Comparison of ENCODE assay signal across 1 cellular context in the genomic region with DNA sequence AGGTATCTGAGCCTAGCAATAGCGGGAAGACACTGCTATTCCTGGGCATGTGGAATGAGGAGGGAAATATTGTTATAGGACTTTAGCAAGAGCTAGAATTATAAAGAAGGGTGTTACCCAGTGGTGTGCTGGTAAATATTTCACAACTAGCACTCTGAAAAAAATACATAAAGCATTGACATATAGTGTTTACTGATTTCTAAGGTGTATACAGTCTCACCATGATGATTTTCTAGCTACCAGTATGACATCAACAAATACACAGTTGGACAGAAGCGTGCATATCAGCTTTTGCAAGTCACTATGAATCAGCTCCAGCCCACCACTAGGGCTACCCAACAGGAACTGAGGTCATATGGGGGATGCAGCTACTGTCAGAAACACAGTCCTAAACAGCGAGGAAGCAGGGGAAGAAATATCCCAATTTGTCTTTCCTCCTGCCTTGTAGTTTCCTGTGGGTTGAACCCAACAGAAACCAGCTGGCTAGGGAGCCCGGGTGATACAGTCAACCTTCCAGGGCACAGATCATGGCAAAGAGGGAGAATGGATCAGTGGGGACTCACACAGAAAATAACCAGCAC.
A peak's percentile ranks its signal among the peaks of the same experiment; 100 is the strongest.
TF ChIP-seq lines count a peak whose summit lies in the region.

No MANE protein-coding gene starts in this region.

TF ChIP-seq in K562, 482 proteins besides CTCF, POLR2A, EP300 and RAD21 (continued from another document and continues in another):
- peak; percentile 61 for TF ChIP-seq EGR1 (conservative IDR thresholded peaks at IDR 0.05)
- peak; percentile 74; the same call in 1 of the 2 replicates for TF ChIP-seq ZNF766 (CRISPR knock-in tag; conservative IDR thresholded peaks at IDR 0.05)
- TF ChIP-seq THRAP3 (IDR thresholded peaks at IDR 0.05; ENCODE audit: borderline replicate concordance): no peak
- TF ChIP-seq JUND (IDR thresholded peaks at IDR 0.05; ENCODE audit: borderline replicate concordance, low read depth, low read length): peak; percentile 91
- peak; percentile 92 for TF ChIP-seq JUND (tag; IDR thresholded peaks at IDR 0.05; ENCODE audit: borderline replicate concordance, low read depth, low read length)
- no peak for TF ChIP-seq HOXB6 (CRISPR knock-in tag; IDR thresholded peaks at IDR 0.05; ENCODE audit: borderline replicate concordance)
- peak; percentile 61 for TF ChIP-seq LEF1 (IDR thresholded peaks at IDR 0.05)
- TF ChIP-seq ZKSCAN8 (CRISPR knock-in tag; IDR thresholded peaks at IDR 0.05): peak; percentile 51; the same call in 1 of the 2 replicates
- peak; percentile 98 for TF ChIP-seq NFE2 (IDR thresholded peaks at IDR 0.05; ENCODE audit: low read depth)
- no peak for TF ChIP-seq ZBTB17 (CRISPR knock-in tag; IDR thresholded peaks at IDR 0.05)
- TF ChIP-seq ZNF696 (CRISPR knock-in tag; conservative IDR thresholded peaks at IDR 0.05): no peak
- TF ChIP-seq, protein P1, sequence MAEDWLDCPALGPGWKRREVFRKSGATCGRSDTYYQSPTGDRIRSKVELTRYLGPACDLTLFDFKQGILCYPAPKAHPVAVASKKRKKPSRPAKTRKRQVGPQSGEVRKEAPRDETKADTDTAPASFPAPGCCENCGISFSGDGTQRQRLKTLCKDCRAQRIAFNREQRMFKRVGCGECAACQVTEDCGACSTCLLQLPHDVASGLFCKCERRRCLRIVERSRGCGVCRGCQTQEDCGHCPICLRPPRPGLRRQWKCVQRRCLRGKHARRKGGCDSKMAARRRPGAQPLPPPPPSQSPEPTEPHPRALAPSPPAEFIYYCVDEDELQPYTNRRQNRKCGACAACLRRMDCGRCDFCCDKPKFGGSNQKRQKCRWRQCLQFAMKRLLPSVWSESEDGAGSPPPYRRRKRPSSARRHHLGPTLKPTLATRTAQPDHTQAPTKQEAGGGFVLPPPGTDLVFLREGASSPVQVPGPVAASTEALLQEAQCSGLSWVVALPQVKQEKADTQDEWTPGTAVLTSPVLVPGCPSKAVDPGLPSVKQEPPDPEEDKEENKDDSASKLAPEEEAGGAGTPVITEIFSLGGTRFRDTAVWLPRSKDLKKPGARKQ (CRISPR knock-in tag; IDR thresholded peaks at IDR 0.05): no peak
- TF ChIP-seq, protein P2, sequence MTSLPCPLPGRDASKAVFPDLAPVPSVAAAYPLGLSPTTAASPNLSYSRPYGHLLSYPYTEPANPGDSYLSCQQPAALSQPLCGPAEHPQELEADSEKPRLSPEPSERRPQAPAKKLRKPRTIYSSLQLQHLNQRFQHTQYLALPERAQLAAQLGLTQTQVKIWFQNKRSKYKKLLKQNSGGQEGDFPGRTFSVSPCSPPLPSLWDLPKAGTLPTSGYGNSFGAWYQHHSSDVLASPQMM (CRISPR knock-in tag; IDR thresholded peaks at IDR 0.05): no peak
- TF ChIP-seq PHB2 (IDR thresholded peaks at IDR 0.05; ENCODE audit: low read depth): no peak
- peak; percentile 72; the same call in 1 of the 2 replicates for TF ChIP-seq ZNF644 (tag; IDR thresholded peaks at IDR 0.05; ENCODE audit: low read depth)
- TF ChIP-seq, protein P3, sequence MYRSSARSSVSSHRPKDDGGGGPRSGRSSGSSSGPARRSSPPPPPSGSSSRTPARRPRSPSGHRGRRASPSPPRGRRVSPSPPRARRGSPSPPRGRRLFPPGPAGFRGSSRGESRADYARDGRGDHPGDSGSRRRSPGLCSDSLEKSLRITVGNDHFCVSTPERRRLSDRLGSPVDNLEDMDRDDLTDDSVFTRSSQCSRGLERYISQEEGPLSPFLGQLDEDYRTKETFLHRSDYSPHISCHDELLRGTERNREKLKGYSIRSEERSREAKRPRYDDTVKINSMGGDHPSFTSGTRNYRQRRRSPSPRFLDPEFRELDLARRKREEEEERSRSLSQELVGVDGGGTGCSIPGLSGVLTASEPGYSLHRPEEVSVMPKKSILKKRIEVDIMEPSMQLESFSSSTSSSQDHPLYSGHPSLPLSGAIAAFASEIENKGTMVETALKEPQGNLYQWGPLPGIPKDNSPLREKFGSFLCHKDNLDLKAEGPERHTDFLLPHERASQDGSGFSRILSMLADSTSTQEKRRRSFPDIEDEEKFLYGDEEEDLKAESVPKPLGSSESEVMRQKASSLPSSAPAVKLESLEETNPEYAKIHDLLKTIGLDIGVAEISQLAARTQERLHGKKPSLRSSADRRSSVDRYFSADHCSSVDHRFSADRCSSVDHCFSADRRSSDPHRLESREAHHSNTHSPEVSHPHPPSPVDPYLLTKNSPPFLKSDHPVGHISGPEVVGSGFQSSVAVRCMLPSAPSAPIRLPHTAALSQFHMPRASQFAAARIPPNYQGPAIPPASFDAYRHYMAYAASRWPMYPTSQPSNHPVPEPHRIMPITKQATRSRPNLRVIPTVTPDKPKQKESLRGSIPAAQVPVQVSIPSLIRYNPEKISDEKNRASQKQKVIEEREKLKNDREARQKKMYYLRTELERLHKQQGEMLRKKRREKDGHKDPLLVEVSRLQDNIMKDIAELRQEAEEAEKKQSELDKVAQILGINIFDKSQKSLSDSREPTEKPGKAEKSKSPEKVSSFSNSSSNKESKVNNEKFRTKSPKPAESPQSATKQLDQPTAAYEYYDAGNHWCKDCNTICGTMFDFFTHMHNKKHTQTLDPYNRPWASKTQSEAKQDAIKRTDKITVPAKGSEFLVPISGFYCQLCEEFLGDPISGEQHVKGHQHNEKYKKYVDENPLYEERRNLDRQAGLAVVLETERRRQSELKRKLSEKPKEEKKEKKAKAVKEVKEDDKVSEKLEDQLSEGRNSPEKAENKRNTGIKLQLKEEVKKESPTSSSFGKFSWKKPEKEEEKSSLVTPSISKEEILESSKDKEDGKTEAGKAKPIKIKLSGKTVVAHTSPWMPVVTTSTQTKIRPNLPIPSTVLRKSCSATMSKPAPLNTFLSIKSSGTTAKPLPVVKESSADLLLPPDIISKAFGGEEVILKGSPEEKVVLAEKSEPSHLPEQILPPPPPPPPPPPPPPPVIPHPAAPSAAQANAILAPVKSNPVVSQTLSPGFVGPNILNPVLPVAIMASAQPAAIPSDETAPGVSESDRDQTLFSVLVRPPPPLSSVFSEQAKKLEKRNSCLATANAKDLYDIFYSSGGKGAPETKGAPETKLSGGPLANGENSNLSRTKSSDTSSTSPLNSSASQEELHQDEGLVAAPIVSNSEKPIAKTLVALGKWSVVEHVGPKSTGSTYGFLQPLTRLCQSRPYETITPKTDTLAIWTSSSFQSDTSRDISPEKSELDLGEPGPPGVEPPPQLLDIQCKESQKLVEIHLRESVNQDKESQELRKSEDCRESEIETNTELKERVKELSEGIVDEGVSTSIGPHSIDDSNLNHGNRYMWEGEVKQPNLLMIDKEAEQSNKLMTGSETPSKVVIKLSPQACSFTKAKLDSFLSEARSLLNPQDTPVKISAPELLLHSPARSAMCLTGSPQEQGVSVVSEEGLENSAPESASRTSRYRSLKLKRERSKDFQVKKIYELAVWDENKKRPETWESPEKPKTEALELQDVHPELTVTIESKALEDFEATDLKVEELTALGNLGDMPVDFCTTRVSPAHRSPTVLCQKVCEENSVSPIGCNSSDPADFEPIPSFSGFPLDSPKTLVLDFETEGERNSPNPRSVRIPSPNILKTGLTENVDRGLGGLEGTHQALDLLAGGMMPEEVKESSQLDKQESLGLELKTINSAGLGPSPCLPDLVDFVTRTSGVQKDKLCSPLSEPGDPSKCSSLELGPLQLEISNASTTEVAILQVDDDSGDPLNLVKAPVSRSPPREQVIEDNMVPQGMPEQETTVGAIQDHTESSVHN (IDR thresholded peaks at IDR 0.05; ENCODE audit: borderline replicate concordance in 1 of 2, low read depth in 1 of 2): peak in 1 of 2 experiments; percentile 67; a peak in 1 of 4 replicates
- peak; percentile 70 for TF ChIP-seq BHLHE40 (IDR thresholded peaks at IDR 0.05; ENCODE audit: low read length)
- no peak for TF ChIP-seq ZNF212 (CRISPR knock-in tag; IDR thresholded peaks at IDR 0.05)
- peak; percentile 73 for TF ChIP-seq GABPB1 (CRISPR knock-in tag; IDR thresholded peaks at IDR 0.05)
- TF ChIP-seq MAFK (IDR thresholded peaks at IDR 0.05; ENCODE audit: low read length): peak; percentile 92
- no peak for TF ChIP-seq PHTF2 (CRISPR knock-in tag; IDR thresholded peaks at IDR 0.05)
- TF ChIP-seq YY1 (IDR thresholded peaks at IDR 0.05; ENCODE audit: borderline replicate concordance in 1 of 3, control insufficient read depth in 1 of 3, extremely low read depth in 1 of 3, insufficient read depth in 3 of 3, insufficient read length in 1 of 3, insufficient replicate concordance in 2 of 3, low read depth in 1 of 3, low read length in 2 of 3): no peak
- TF ChIP-seq SPI1 (IDR thresholded peaks at IDR 0.05; ENCODE audit: borderline replicate concordance, low read depth, low read length): peak; percentile 56; the same call in 1 of the 2 replicates
- TF ChIP-seq MIER1 (IDR thresholded peaks at IDR 0.05; ENCODE audit: low read depth): no peak
- TF ChIP-seq TEAD2 (tag; IDR thresholded peaks at IDR 0.05): no peak
- TF ChIP-seq XRCC5 (IDR thresholded peaks at IDR 0.05; ENCODE audit: low read depth, low read length): no peak
- TF ChIP-seq, protein P4, sequence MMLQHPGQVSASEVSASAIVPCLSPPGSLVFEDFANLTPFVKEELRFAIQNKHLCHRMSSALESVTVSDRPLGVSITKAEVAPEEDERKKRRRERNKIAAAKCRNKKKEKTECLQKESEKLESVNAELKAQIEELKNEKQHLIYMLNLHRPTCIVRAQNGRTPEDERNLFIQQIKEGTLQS (IDR thresholded peaks at IDR 0.05): peak; percentile 86
- TF ChIP-seq, protein P4 (CRISPR knock-in tag; conservative IDR thresholded peaks at IDR 0.05): no peak
- TF ChIP-seq RBM14 (IDR thresholded peaks at IDR 0.05; ENCODE audit: borderline replicate concordance, insufficient read depth, low read depth, low read length): no peak
- no peak for TF ChIP-seq CEBPG (CRISPR knock-in tag; IDR thresholded peaks at IDR 0.05)
- peak in 1 of 2 experiments; percentile 52; a peak in 3 of 4 replicates for TF ChIP-seq CEBPG (tag; conservative IDR thresholded peaks at IDR 0.05 in 1 of 2, IDR thresholded peaks at IDR 0.05 in 1 of 2)
- TF ChIP-seq TARDBP (IDR thresholded peaks at IDR 0.05): 0 out of 2 replicates have a peak, but pooled peaks have one; percentile 27
- no peak for TF ChIP-seq NFATC3 (IDR thresholded peaks at IDR 0.05)
- TF ChIP-seq, protein P5, sequence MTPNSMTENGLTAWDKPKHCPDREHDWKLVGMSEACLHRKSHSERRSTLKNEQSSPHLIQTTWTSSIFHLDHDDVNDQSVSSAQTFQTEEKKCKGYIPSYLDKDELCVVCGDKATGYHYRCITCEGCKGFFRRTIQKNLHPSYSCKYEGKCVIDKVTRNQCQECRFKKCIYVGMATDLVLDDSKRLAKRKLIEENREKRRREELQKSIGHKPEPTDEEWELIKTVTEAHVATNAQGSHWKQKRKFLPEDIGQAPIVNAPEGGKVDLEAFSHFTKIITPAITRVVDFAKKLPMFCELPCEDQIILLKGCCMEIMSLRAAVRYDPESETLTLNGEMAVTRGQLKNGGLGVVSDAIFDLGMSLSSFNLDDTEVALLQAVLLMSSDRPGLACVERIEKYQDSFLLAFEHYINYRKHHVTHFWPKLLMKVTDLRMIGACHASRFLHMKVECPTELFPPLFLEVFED (CRISPR knock-in tag; conservative IDR thresholded peaks at IDR 0.05): no peak
- TF ChIP-seq, protein P6, sequence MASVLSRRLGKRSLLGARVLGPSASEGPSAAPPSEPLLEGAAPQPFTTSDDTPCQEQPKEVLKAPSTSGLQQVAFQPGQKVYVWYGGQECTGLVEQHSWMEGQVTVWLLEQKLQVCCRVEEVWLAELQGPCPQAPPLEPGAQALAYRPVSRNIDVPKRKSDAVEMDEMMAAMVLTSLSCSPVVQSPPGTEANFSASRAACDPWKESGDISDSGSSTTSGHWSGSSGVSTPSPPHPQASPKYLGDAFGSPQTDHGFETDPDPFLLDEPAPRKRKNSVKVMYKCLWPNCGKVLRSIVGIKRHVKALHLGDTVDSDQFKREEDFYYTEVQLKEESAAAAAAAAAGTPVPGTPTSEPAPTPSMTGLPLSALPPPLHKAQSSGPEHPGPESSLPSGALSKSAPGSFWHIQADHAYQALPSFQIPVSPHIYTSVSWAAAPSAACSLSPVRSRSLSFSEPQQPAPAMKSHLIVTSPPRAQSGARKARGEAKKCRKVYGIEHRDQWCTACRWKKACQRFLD (CRISPR knock-in tag; IDR thresholded peaks at IDR 0.05): 0 out of 2 replicates have a peak, but pooled peaks have one; percentile 38
- no peak for TF ChIP-seq SMAD1 (IDR thresholded peaks at IDR 0.05; ENCODE audit: low read depth, low read length, partially characterized antibody)
- TF ChIP-seq, protein P7, sequence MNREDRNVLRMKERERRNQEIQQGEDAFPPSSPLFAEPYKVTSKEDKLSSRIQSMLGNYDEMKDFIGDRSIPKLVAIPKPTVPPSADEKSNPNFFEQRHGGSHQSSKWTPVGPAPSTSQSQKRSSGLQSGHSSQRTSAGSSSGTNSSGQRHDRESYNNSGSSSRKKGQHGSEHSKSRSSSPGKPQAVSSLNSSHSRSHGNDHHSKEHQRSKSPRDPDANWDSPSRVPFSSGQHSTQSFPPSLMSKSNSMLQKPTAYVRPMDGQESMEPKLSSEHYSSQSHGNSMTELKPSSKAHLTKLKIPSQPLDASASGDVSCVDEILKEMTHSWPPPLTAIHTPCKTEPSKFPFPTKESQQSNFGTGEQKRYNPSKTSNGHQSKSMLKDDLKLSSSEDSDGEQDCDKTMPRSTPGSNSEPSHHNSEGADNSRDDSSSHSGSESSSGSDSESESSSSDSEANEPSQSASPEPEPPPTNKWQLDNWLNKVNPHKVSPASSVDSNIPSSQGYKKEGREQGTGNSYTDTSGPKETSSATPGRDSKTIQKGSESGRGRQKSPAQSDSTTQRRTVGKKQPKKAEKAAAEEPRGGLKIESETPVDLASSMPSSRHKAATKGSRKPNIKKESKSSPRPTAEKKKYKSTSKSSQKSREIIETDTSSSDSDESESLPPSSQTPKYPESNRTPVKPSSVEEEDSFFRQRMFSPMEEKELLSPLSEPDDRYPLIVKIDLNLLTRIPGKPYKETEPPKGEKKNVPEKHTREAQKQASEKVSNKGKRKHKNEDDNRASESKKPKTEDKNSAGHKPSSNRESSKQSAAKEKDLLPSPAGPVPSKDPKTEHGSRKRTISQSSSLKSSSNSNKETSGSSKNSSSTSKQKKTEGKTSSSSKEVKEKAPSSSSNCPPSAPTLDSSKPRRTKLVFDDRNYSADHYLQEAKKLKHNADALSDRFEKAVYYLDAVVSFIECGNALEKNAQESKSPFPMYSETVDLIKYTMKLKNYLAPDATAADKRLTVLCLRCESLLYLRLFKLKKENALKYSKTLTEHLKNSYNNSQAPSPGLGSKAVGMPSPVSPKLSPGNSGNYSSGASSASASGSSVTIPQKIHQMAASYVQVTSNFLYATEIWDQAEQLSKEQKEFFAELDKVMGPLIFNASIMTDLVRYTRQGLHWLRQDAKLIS (CRISPR knock-in tag; IDR thresholded peaks at IDR 0.05): 0 out of 2 replicates have a peak, but pooled peaks have one; percentile 78
- no peak for TF ChIP-seq PYGO2 (tag; IDR thresholded peaks at IDR 0.05)
- no peak for TF ChIP-seq RBM25 (IDR thresholded peaks at IDR 0.05; ENCODE audit: low read depth, low read length, severe bottlenecking)
- TF ChIP-seq DACH1 (IDR thresholded peaks at IDR 0.05; ENCODE audit: partially characterized antibody): no peak
- TF ChIP-seq EP400 (IDR thresholded peaks at IDR 0.05): peak; percentile 60
- 0 out of 2 replicates have a peak, but pooled peaks have one; percentile 22 for TF ChIP-seq RNF2 (IDR thresholded peaks at IDR 0.05)
- no peak for TF ChIP-seq ZSCAN29 (IDR thresholded peaks at IDR 0.05)
- TF ChIP-seq RBFOX2 (IDR thresholded peaks at IDR 0.05; ENCODE audit: low read depth, low read length): peak; percentile 39; the same call in 1 of the 2 replicates
- no peak for TF ChIP-seq HMGN3 (IDR thresholded peaks at IDR 0.05; ENCODE audit: borderline replicate concordance, extremely low read depth, insufficient read length, low read depth, low read length)
- peak; percentile 63 for TF ChIP-seq L3MBTL2 (IDR thresholded peaks at IDR 0.05)
- TF ChIP-seq NR2C1 (IDR thresholded peaks at IDR 0.05): no peak
- no peak for TF ChIP-seq NR2C1 (tag; IDR thresholded peaks at IDR 0.05)
